In genomic region chr17:17670701-17671319, GRCh38 we compare ENCODE assay signal across 1 cellular context.
TF ChIP-seq lines count a peak whose summit lies in the region.

No MANE protein-coding gene starts in this region.

TF ChIP-seq in GM23338, 12 proteins besides CTCF, POLR2A, EP300 and RAD21 (continued from another document):
- TF ChIP-seq, protein P1, sequence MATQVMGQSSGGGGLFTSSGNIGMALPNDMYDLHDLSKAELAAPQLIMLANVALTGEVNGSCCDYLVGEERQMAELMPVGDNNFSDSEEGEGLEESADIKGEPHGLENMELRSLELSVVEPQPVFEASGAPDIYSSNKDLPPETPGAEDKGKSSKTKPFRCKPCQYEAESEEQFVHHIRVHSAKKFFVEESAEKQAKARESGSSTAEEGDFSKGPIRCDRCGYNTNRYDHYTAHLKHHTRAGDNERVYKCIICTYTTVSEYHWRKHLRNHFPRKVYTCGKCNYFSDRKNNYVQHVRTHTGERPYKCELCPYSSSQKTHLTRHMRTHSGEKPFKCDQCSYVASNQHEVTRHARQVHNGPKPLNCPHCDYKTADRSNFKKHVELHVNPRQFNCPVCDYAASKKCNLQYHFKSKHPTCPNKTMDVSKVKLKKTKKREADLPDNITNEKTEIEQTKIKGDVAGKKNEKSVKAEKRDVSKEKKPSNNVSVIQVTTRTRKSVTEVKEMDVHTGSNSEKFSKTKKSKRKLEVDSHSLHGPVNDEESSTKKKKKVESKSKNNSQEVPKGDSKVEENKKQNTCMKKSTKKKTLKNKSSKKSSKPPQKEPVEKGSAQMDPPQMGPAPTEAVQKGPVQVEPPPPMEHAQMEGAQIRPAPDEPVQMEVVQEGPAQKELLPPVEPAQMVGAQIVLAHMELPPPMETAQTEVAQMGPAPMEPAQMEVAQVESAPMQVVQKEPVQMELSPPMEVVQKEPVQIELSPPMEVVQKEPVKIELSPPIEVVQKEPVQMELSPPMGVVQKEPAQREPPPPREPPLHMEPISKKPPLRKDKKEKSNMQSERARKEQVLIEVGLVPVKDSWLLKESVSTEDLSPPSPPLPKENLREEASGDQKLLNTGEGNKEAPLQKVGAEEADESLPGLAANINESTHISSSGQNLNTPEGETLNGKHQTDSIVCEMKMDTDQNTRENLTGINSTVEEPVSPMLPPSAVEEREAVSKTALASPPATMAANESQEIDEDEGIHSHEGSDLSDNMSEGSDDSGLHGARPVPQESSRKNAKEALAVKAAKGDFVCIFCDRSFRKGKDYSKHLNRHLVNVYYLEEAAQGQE (IDR thresholded peaks at IDR 0.05; ENCODE audit: unreplicated experiment), result no peak
- TF ChIP-seq EZH2 (IDR thresholded peaks at IDR 0.05; ENCODE audit: low read depth, unreplicated experiment) (no peak), EZH2phosphoT487 (IDR thresholded peaks at IDR 0.05; ENCODE audit: unreplicated experiment) (no peak), ZNF114 (CRISPR knock-in tag; IDR thresholded peaks at IDR 0.05) (no peak)
